ENCODE assay signal across 24 cellular contexts in the genomic region with DNA sequence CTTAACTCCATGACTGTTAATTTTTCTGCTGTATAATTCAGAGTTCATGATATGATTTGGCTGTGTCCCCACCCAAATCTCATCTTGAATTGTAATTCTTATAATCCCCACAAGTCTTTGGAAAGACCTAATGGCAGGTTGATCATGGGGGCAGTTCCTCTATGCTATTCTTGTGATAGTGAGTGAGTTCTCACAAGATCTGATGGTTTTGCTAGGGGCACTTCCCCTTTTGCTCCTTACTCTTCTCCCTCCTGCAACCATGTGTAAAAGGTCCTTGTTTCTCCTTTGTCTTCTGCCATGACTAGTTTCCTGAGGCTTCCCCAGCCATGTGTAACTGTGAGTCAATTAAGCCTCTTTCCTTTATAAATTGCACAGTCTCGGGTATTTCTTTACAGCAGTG.
"Had no signal": no experiment of that assay in that cellular context is flagged by ENCODE, and none has a peak within 500 bp of the region (broad histone marks: within the 10 kb centered on the region; RNA-seq: fewer than 3 reads in every experiment).

No MANE protein-coding gene starts in this region.

- ATAC-seq: activated CD8-positive, alpha-beta memory T cell treated with anti-CD3 and anti-CD28 coated beads, Interleukin-2, amount 10 ng/mL, durations not matched to agents 7 days and 5 days; K562; T-helper 17 cell had no signal

- DNase-seq: activated B cell treated with CpG ODN at 0.5 μM for 24 hours; activated CD4-positive, alpha-beta T cell treated with anti-CD3 and anti-CD28 coated beads for 1 hour; activated CD4-positive, alpha-beta T cell treated with anti-CD3 and anti-CD28 coated beads, Interleukin-2, amount 10 ng/mL, durations not matched to agents 24 days and 14 days; activated CD4-positive, alpha-beta T cell treated with anti-CD3 and anti-CD28 coated beads, Interleukin-2, amount 50 U/mL, for 48 hours; activated CD8-positive, alpha-beta memory T cell treated with anti-CD3 and anti-CD28 coated beads, Interleukin-2, amount 10 ng/mL, durations not matched to agents 7 days and 5 days; activated effector memory CD4-positive, alpha-beta T cell treated with Interleukin-2 at 50 U/mL for 16 hours; activated naive CD4-positive, alpha-beta T cell; activated T-cell treated with anti-CD3 and anti-CD28 coated beads, Interleukin-2, amount 50 U/mL, for 24 hours; aorta; caudate nucleus; colonic mucosa; NCI-H1092; NCI-H1417 treated with DMSO at 0.1 percent for 48 hours; NCI-H1694; NCI-H2029; NCI-H345; NCI-H510A; NCI-H526 treated with DMSO at 0.1 percent for 48 hours; NCI-H82; PC-9; SHP77 treated with DMSO at 0.1 percent for 48 hours; T-helper 17 cell; T-helper 9 cell had no signal
